ENCODE assay signal across 1 cellular context in the genomic region with DNA sequence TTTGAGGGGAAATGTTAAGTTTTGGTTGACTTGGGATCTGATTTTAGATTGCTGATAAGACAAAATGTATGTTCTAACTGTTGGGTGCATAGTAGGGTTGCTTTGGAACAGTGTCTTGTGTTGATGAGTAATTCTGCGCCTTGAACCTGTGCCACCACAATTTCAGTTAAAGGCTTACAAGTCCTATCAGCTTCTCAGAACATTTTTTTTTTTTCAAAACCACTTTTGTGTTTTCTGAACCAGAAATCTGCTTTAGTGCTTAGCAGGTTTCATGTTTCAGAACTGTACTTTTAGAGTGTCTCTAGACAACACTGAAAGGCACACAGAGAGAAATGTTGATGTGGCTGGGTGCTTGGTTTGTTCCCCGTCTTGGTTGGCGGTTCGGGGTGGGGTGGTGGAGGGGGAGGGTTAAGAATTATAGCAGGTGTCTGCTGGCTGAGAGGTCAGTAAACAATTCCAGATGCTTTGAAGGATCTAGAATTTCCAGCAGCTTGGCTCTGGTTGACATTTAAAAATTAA.
TF ChIP-seq lines count a peak whose summit lies in the region.

No MANE protein-coding gene starts in this region.

TF ChIP-seq in GM23338, 12 proteins besides CTCF, POLR2A, EP300 and RAD21:
- TF ChIP-seq, protein P1, sequence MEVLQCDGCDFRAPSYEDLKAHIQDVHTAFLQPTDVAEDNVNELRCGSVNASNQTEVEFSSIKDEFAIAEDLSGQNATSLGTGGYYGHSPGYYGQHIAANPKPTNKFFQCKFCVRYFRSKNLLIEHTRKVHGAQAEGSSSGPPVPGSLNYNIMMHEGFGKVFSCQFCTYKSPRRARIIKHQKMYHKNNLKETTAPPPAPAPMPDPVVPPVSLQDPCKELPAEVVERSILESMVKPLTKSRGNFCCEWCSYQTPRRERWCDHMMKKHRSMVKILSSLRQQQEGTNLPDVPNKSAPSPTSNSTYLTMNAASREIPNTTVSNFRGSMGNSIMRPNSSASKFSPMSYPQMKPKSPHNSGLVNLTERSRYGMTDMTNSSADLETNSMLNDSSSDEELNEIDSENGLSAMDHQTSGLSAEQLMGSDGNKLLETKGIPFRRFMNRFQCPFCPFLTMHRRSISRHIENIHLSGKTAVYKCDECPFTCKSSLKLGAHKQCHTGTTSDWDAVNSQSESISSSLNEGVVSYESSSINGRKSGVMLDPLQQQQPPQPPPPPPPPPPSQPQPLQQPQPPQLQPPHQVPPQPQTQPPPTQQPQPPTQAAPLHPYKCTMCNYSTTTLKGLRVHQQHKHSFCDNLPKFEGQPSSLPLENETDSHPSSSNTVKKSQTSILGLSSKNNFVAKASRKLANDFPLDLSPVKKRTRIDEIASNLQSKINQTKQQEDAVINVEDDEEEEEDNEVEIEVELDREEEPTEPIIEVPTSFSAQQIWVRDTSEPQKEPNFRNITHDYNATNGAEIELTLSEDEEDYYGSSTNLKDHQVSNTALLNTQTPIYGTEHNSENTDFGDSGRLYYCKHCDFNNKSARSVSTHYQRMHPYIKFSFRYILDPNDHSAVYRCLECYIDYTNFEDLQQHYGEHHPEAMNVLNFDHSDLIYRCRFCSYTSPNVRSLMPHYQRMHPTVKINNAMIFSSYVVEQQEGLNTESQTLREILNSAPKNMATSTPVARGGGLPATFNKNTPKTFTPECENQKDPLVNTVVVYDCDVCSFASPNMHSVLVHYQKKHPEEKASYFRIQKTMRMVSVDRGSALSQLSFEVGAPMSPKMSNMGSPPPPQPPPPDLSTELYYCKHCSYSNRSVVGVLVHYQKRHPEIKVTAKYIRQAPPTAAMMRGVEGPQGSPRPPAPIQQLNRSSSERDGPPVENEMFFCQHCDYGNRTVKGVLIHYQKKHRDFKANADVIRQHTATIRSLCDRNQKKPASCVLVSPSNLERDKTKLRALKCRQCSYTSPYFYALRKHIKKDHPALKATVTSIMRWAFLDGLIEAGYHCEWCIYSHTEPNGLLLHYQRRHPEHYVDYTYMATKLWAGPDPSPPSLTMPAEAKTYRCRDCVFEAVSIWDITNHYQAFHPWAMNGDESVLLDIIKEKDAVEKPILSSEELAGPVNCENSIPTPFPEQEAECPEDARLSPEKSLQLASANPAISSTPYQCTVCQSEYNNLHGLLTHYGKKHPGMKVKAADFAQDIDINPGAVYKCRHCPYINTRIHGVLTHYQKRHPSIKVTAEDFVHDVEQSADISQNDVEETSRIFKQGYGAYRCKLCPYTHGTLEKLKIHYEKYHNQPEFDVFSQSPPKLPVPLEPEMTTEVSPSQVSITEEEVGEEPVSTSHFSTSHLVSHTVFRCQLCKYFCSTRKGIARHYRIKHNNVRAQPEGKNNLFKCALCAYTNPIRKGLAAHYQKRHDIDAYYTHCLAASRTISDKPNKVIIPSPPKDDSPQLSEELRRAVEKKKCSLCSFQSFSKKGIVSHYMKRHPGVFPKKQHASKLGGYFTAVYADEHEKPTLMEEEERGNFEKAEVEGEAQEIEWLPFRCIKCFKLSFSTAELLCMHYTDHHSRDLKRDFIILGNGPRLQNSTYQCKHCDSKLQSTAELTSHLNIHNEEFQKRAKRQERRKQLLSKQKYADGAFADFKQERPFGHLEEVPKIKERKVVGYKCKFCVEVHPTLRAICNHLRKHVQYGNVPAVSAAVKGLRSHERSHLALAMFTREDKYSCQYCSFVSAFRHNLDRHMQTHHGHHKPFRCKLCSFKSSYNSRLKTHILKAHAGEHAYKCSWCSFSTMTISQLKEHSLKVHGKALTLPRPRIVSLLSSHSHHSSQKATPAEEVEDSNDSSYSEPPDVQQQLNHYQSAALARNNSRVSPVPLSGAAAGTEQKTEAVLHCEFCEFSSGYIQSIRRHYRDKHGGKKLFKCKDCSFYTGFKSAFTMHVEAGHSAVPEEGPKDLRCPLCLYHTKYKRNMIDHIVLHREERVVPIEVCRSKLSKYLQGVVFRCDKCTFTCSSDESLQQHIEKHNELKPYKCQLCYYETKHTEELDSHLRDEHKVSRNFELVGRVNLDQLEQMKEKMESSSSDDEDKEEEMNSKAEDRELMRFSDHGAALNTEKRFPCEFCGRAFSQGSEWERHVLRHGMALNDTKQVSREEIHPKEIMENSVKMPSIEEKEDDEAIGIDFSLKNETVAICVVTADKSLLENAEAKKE (CRISPR knock-in tag; IDR thresholded peaks at IDR 0.05), result no peak
- no peak for TF ChIP-seq JUNB (IDR thresholded peaks at IDR 0.05; ENCODE audit: unreplicated experiment)
